Comparison of ENCODE assay signal across 15 cellular contexts in genomic region chr11:134170909-134171281, GRCh38.
"Had no signal": no experiment of that assay in that cellular context is flagged by ENCODE, and none has a peak within 500 bp of the region (broad histone marks: within the 10 kb centered on the region; RNA-seq: fewer than 3 reads in every experiment).

No MANE protein-coding gene starts in this region.

- H3K4me1 Mint-ChIP-seq: activated naive CD8-positive, alpha-beta T cell treated with anti-CD3 and anti-CD28 coated beads, Interleukin-2, amount 50 U/mL, for 24 hours; brain; nephron had no signal

- ATAC-seq: activated naive CD8-positive, alpha-beta T cell treated with anti-CD3 and anti-CD28 coated beads, Interleukin-2, amount 50 U/mL, for 24 hours; activated T-cell treated with anti-CD3 and anti-CD28 coated beads, Interleukin-2, amount 50 U/mL, for 72 hours; gastrocnemius medialis; left lung had no signal

- H3K4me1 ChIP-seq: gastrocnemius medialis, heart right ventricle, left lung, upper lobe of left lung had no signal

- H3K27me3 ChIP-seq: gastrocnemius medialis, heart right ventricle, left lung, upper lobe of left lung had no signal

- DNase-seq: activated CD4-positive, alpha-beta memory T cell treated with anti-CD3 and anti-CD28 coated beads for 36 hours; activated naive CD4-positive, alpha-beta T cell treated with Interleukin-2 at 50 U/mL for 16 hours; activated naive CD8-positive, alpha-beta T cell treated with anti-CD3 and anti-CD28 coated beads, Interleukin-2, amount 50 U/mL, for 24 hours; activated T-cell treated with anti-CD3 and anti-CD28 coated beads, Interleukin-2, amount 50 U/mL, for 72 hours; cerebellar nuclear complex; dermis blood vessel endothelial cell; erythroblast; gastrocnemius medialis; heart right ventricle; left lung; stimulated activated CD4-positive, alpha-beta T cell treated with anti-CD3 and anti-CD28 coated beads, Interleukin-2, amount 100 ng/mL, for 48 hours; stimulated activated naive CD4-positive, alpha-beta T cell treated with Interleukin-2 at 50 U/mL for 16 hours; upper lobe of left lung had no signal

- H3K27ac ChIP-seq: gastrocnemius medialis, heart right ventricle, left lung, upper lobe of left lung had no signal

- H3K9me3 ChIP-seq: gastrocnemius medialis, heart right ventricle, left lung, upper lobe of left lung had no signal

- H3K4me3 ChIP-seq: gastrocnemius medialis, heart right ventricle, left lung, upper lobe of left lung had no signal

- H3K27ac Mint-ChIP-seq: activated CD4-positive, alpha-beta memory T cell treated with anti-CD3 and anti-CD28 coated beads for 36 hours; activated naive CD8-positive, alpha-beta T cell treated with anti-CD3 and anti-CD28 coated beads, Interleukin-2, amount 50 U/mL, for 24 hours; activated T-cell treated with anti-CD3 and anti-CD28 coated beads, Interleukin-2, amount 50 U/mL, for 72 hours; nephron had no signal

- H3K27me3 Mint-ChIP-seq: activated CD4-positive, alpha-beta memory T cell treated with anti-CD3 and anti-CD28 coated beads for 36 hours; activated naive CD8-positive, alpha-beta T cell treated with anti-CD3 and anti-CD28 coated beads, Interleukin-2, amount 50 U/mL, for 24 hours had no signal

- H3K9me3 Mint-ChIP-seq: activated CD4-positive, alpha-beta memory T cell treated with anti-CD3 and anti-CD28 coated beads for 36 hours; activated naive CD8-positive, alpha-beta T cell treated with anti-CD3 and anti-CD28 coated beads, Interleukin-2, amount 50 U/mL, for 24 hours; activated T-cell treated with anti-CD3 and anti-CD28 coated beads, Interleukin-2, amount 50 U/mL, for 72 hours had no signal

- H3K4me3 Mint-ChIP-seq: activated CD4-positive, alpha-beta memory T cell treated with anti-CD3 and anti-CD28 coated beads for 36 hours; activated naive CD8-positive, alpha-beta T cell treated with anti-CD3 and anti-CD28 coated beads, Interleukin-2, amount 50 U/mL, for 24 hours; activated T-cell treated with anti-CD3 and anti-CD28 coated beads, Interleukin-2, amount 50 U/mL, for 72 hours; brain; nephron had no signal
